Comparison of ENCODE assay signal across 8 cellular contexts in the genomic region with DNA sequence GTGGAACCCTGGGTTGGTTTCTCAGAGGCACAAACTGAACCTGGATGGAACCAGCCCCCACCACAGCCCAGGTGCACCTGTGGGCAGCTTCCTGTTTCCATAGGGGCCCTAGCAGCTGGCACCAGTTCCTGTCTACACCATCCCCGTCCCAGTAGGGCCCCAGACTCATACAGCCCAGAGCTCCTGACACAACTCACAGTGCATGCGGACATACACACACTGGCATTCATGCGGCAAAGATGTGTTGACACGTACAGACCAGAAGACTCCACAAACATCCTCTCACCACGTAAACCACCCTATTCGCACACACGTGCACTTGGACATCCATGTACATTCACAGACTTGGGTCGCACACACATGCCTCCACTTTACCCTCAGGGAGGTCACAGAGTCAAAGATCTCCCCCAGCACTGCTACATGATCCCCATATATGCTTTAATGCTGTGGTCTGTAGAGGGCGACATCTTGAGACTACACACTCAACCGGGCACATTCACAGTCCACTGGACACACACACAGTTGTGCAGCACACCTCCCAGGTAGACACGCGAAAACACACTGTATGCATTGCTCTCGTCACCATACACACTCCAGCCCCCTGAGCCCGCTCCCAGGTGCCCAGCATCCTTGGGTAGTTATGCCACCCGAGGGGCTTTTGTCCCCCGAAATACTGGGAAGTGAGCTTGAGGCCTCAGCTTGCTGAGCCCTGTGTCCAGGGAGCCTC. TPM values are rescaled to one million over a fixed set of nuclear protein-coding genes. Genes with fewer than 3 reads are reported as not detected.
DNase-seq lines count a peak whose midpoint lies in the region; ATAC-seq and TF ChIP-seq lines count a peak whose summit lies in the region.

No MANE protein-coding gene starts in this region.

- no peak overlapping the region for H3K4me3 ChIP-seq in epithelial cell of proximal tubule (ENCODE audit: low read depth, low read length)

- H3K36me3 Mint-ChIP-seq in progenitor cell of endocrine pancreas (ENCODE audit: insufficient read depth): no peaks in the 10 kb centered on the region

- H3K27me3 Mint-ChIP-seq in progenitor cell of endocrine pancreas: no peaks in the 10 kb centered on the region

- peak overlapping the region; percentile 85 for H3K27ac Mint-ChIP-seq in progenitor cell of endocrine pancreas

- ATAC-seq in GM19043 (IDR thresholded peaks at IDR 0.05; ENCODE audit: low read depth, unreplicated experiment) (peak; percentile 46), HG03103 (IDR thresholded peaks at IDR 0.05; ENCODE audit: low read depth, unreplicated experiment) (peak; percentile 36)

- DNase-seq in COR-L47 (lab: John Stamatoyannopoulos, UW) (peak; percentile 78), SHP77 treated with DMSO at 0.1 percent for 48 hours (lab: John Stamatoyannopoulos, UW) (peak; percentile 77), epithelial cell of proximal tubule (ENCODE audit: low read depth) (no peak), progenitor cell of endocrine pancreas (ENCODE audit: low spot score, unreplicated experiment) (no peak), NOMO-1 treated with dmso at 0.1 percent for 144 hours (lab: John Stamatoyannopoulos, UW; ENCODE audit: unreplicated experiment) (no peak)
- no peak for DNase-seq in effector CD4-positive, alpha-beta T cell

- H3K4me3 Mint-ChIP-seq in progenitor cell of endocrine pancreas (ENCODE audit: low read depth): peak overlapping the region; percentile 15

- peak; percentile 50 for TF ChIP-seq CTCF in epithelial cell of proximal tubule (conservative IDR thresholded peaks at IDR 0.05; ENCODE audit: low read depth, low read length)
- TF ChIP-seq CTCF in progenitor cell of endocrine pancreas (IDR thresholded peaks at IDR 0.05; ENCODE audit: unreplicated experiment): peak; percentile 28

- peaks cover 33% of the 10 kb centered on the region for H3K4me1 Mint-ChIP-seq in progenitor cell of endocrine pancreas (ENCODE audit: low read depth)

- no peaks in the 10 kb centered on the region for H3K9me3 Mint-ChIP-seq in progenitor cell of endocrine pancreas (ENCODE audit: low read depth)

RNA-seq across cellular contexts. Expression of a gene that starts 22.4 kb away (rescaled TPM):
- 45.0 and 56.4 TPM in 2 replicates for total RNA-seq in epithelial cell of proximal tubule
- total RNA-seq in progenitor cell of endocrine pancreas: 79.1 and 88.2 TPM in 2 replicates

Comparison
In these comparisons a context has a peak if more than half of its experiments do, and no peak if none do; other contexts are left out.
1. DNase-seq: peak in COR-L47 (single experiment) and SHP77 treated with DMSO at 0.1 percent for 48 hours (single experiment); none in epithelial cell of proximal tubule (single experiment), progenitor cell of endocrine pancreas (single experiment), effector CD4-positive, alpha-beta T cell (single experiment) and NOMO-1 treated with dmso at 0.1 percent for 144 hours (single experiment).